Comparison of ENCODE assay signal across 18 cellular contexts in the genomic region with DNA sequence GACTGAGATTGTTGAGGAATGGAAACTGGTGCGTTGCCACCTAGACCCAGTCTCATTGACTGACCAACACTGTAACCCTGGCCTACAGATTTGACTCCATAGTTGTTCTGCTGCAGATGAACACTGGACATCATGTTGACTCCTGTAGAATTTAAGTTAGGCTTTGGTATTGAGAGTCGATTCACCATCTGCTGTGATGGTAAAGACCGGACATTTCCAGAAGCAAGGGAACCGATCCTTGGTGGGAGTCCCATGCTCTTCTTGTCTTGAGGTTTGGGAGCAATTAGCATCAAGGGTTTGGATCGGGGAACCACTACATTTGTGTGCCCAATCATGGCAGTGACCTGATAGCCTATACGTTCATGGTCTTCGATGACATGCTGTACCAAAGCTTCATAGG. TPM values are rescaled to one million over a fixed set of nuclear protein-coding genes. Genes with fewer than 3 reads are reported as not detected.
DNase-seq lines count a peak whose midpoint lies in the region; ATAC-seq and TF ChIP-seq lines count a peak whose summit lies in the region.
"Had no signal": no experiment of that assay in that cellular context is flagged by ENCODE, and none has a peak within 500 bp of the region (broad histone marks: within the 10 kb centered on the region; RNA-seq: fewer than 3 reads in every experiment).

No MANE protein-coding gene starts in this region.

- H3K9me3 ChIP-seq in endodermal cell (ENCODE audit: control insufficient read depth, low read length) (no peaks in the 10 kb centered on the region), ascending aorta (no peaks in the 10 kb centered on the region), OCI-LY7 (ENCODE audit: low read length) (no peaks in the 10 kb centered on the region)
- no peaks in the 10 kb centered on the region for H3K9me3 ChIP-seq in CD4-positive, alpha-beta T cell (ENCODE audit: control insufficient read depth, low read length)
- H3K9me3 ChIP-seq: SJSA1 had no signal

- 94 to 97% methylated on average over 5 to 7 of the region's 7 CpGs for WGBS in endodermal cell (ENCODE audit: insufficient coverage in 1 of 2, insufficient read length in 1 of 2), 2 experiments

- no peak for DNase-seq in activated CD4-positive, alpha-beta T cell treated with anti-CD3 and anti-CD28 coated beads for 36 hours
- no peak for DNase-seq in activated CD4-positive, alpha-beta T cell treated with anti-CD3 and anti-CD28 coated beads, Interleukin-2, amount 50 U/mL, for 4 hours
- DNase-seq in Calu3, result no peak
- DNase-seq in endodermal cell, result no peak
- no peak for DNase-seq in ascending aorta (ENCODE audit: low spot score in 2 of 2)
- DNase-seq in CD4-positive, alpha-beta T cell, result no peak
- DNase-seq in OCI-LY7 (ENCODE audit: low spot score), result no peak
- DNase-seq: CD8-positive, alpha-beta T cell; GDM1; H7; MV-4-11; NCI-H1417 treated with DMSO at 0.1 percent for 48 hours; NCI-H2029; NCI-H510A treated with DMSO at 0.1 percent for 48 hours; NCI-H82 had no signal

- H3K27me3 ChIP-seq in endodermal cell (ENCODE audit: control insufficient read depth, insufficient read depth, low read length, poor library complexity, severe bottlenecking) (no peaks in the 10 kb centered on the region), ascending aorta (no peaks in the 10 kb centered on the region)
- H3K27me3 ChIP-seq in CD4-positive, alpha-beta T cell (ENCODE audit: control insufficient read depth, insufficient read depth, low read length), result no peaks in the 10 kb centered on the region
- H3K27me3 ChIP-seq: SJSA1 had no signal

- peaks cover 66% of the 10 kb centered on the region for H3K36me3 Mint-ChIP-seq in activated CD4-positive, alpha-beta T cell treated with anti-CD3 and anti-CD28 coated beads for 36 hours (ENCODE audit: low read depth)
- H3K36me3 Mint-ChIP-seq in Calu3 (ENCODE audit: insufficient read depth, unreplicated experiment), result peaks cover 67% of the 10 kb centered on the region
- H3K36me3 Mint-ChIP-seq in endodermal cell (ENCODE audit: low read depth), result peaks cover 88% of the 10 kb centered on the region
- H3K36me3 Mint-ChIP-seq in CD4-positive, alpha-beta T cell (ENCODE audit: low read depth), result peaks cover 88% of the 10 kb centered on the region

- H3K9ac ChIP-seq in endodermal cell (ENCODE audit: extremely low read depth, low read length, poor library complexity, severe bottlenecking), result no peak overlapping the region

- H3K9me3 Mint-ChIP-seq in activated CD4-positive, alpha-beta T cell treated with anti-CD3 and anti-CD28 coated beads for 36 hours (ENCODE audit: low read depth), result no peaks in the 10 kb centered on the region
- no peaks in the 10 kb centered on the region for H3K9me3 Mint-ChIP-seq in Calu3 (ENCODE audit: low read depth, unreplicated experiment)
- no peaks in the 10 kb centered on the region for H3K9me3 Mint-ChIP-seq in endodermal cell
- H3K9me3 Mint-ChIP-seq in CD4-positive, alpha-beta T cell, result no peaks in the 10 kb centered on the region
- H3K9me3 Mint-ChIP-seq: CD8-positive, alpha-beta T cell had no signal

- CTCF ChIA-PET in activated CD4-positive, alpha-beta T cell treated with anti-CD3 and anti-CD28 coated beads for 36 hours (lab: Charles Lee), result no interaction called here
- CTCF ChIA-PET in Calu3 (lab: Charles Lee), result no interaction called here
- CTCF ChIA-PET in CD4-positive, alpha-beta T cell (lab: Charles Lee), result interaction anchor here (1.5 kb wide), 1 partner anchor 36 kb away, joined by 3 read pairs; no protein-coding TSS in a partner anchor
- CTCF ChIA-PET in OCI-LY7 (lab: Charles Lee; ENCODE audit: unreplicated experiment), result no interaction called here

- BruUV-seq in Calu3 (replicated peaks; lab: Mats Ljungman, UMichigan), result no TSS peak
- BruUV-seq in OCI-LY7 (replicated peaks; lab: Mats Ljungman, UMichigan), result no TSS peak

- peak overlapping the region; percentile 44 for H3K27ac Mint-ChIP-seq in activated CD4-positive, alpha-beta T cell treated with anti-CD3 and anti-CD28 coated beads for 36 hours
- H3K27ac Mint-ChIP-seq in Calu3 (ENCODE audit: unreplicated experiment) (peak overlapping the region; percentile 10), endodermal cell (peak overlapping the region; percentile 35)
- H3K27ac Mint-ChIP-seq in CD4-positive, alpha-beta T cell, result no peak overlapping the region

- H3K4me1 Mint-ChIP-seq in activated CD4-positive, alpha-beta T cell treated with anti-CD3 and anti-CD28 coated beads for 36 hours, result peaks cover 38% of the 10 kb centered on the region
- H3K4me1 Mint-ChIP-seq in Calu3 (ENCODE audit: low read depth, unreplicated experiment), result peaks cover 26% of the 10 kb centered on the region
- H3K4me1 Mint-ChIP-seq in endodermal cell, result peaks cover 8% of the 10 kb centered on the region
- H3K4me1 Mint-ChIP-seq in CD4-positive, alpha-beta T cell (ENCODE audit: low read depth), result no peaks in the 10 kb centered on the region

- TF ChIP-seq CTCF in Calu3 (IDR thresholded peaks at IDR 0.05; ENCODE audit: unreplicated experiment) (no peak), VCaP (conservative IDR thresholded peaks at IDR 0.05) (no peak), endodermal cell (conservative IDR thresholded peaks at IDR 0.05) (no peak), ascending aorta (IDR thresholded peaks at IDR 0.05) (no peak), OCI-LY7 (conservative IDR thresholded peaks at IDR 0.05; ENCODE audit: low read length) (no peak)
- no peak for TF ChIP-seq CTCF in CD4-positive, alpha-beta T cell (IDR thresholded peaks at IDR 0.05)

- POLR2A ChIA-PET in activated CD4-positive, alpha-beta T cell treated with anti-CD3 and anti-CD28 coated beads for 36 hours (lab: Charles Lee), result no interaction called here
- POLR2A ChIA-PET in CD4-positive, alpha-beta T cell (lab: Charles Lee), result no interaction called here
- POLR2A ChIA-PET in OCI-LY7 (lab: Charles Lee), result no interaction called here

- H3K27me3 Mint-ChIP-seq in activated CD4-positive, alpha-beta T cell treated with anti-CD3 and anti-CD28 coated beads for 36 hours, result no peaks in the 10 kb centered on the region
- H3K27me3 Mint-ChIP-seq in Calu3 (ENCODE audit: unreplicated experiment) (no peaks in the 10 kb centered on the region), endodermal cell (ENCODE audit: insufficient read depth) (no peaks in the 10 kb centered on the region)
- no peaks in the 10 kb centered on the region for H3K27me3 Mint-ChIP-seq in CD4-positive, alpha-beta T cell

- peaks cover 99% of the 10 kb centered on the region for H3K36me3 ChIP-seq in endodermal cell (ENCODE audit: control insufficient read depth, insufficient read depth, low read length)
- peaks cover 63 to 80% of the 10 kb centered on the region in 2 donors for H3K36me3 ChIP-seq in ascending aorta
- peaks cover 100% of the 10 kb centered on the region for H3K36me3 ChIP-seq in OCI-LY7 (ENCODE audit: insufficient read depth, low read length)

- no peaks in the 10 kb centered on the region for H3K9me2 ChIP-seq in OCI-LY7 (ENCODE audit: insufficient read depth, low read length)

- H3K4me2 ChIP-seq in OCI-LY7 (ENCODE audit: low read length), result no peak overlapping the region

- ATAC-seq in activated CD4-positive, alpha-beta T cell treated with anti-CD3 and anti-CD28 coated beads for 36 hours, result no peak
- ATAC-seq in CD4-positive, alpha-beta T cell (ENCODE audit: poor library complexity), result no peak
- ATAC-seq: CD8-positive, alpha-beta T cell; GM12878 had no signal

- peaks cover 22% of the 10 kb centered on the region; the same call in 1 of the 2 replicates for H4K20me1 ChIP-seq in OCI-LY7 (ENCODE audit: insufficient read depth, low read length)

- H3K4me1 ChIP-seq in endodermal cell (ENCODE audit: control insufficient read depth, insufficient read depth, low read length), result no peaks in the 10 kb centered on the region
- H3K4me1 ChIP-seq in ascending aorta, result no peaks in the 10 kb centered on the region
- H3K4me1 ChIP-seq in OCI-LY7 (ENCODE audit: insufficient read depth, low read length, poor library complexity, severe bottlenecking), result peaks cover 6% of the 10 kb centered on the region
- H3K4me1 ChIP-seq: SJSA1 had no signal

- no peak overlapping the region for H2AFZ ChIP-seq in OCI-LY7 (ENCODE audit: low read length)

- H3K4me3 Mint-ChIP-seq in activated CD4-positive, alpha-beta T cell treated with anti-CD3 and anti-CD28 coated beads for 36 hours, result no peak overlapping the region
- no peak overlapping the region for H3K4me3 Mint-ChIP-seq in Calu3 (ENCODE audit: low read depth, unreplicated experiment)
- no peak overlapping the region for H3K4me3 Mint-ChIP-seq in endodermal cell
- H3K4me3 Mint-ChIP-seq in CD4-positive, alpha-beta T cell, result no peak overlapping the region
- H3K4me3 Mint-ChIP-seq: CD8-positive, alpha-beta T cell had no signal

- H3K79me2 ChIP-seq in OCI-LY7 (ENCODE audit: insufficient read depth, low read depth, low read length), result peaks cover 26% of the 10 kb centered on the region; the same call in 1 of the 2 replicates

- H3K4me3 ChIP-seq in endodermal cell (ENCODE audit: low read length) (no peak overlapping the region), ascending aorta (no peak overlapping the region), OCI-LY7 (ENCODE audit: low read depth, low read length, poor library complexity, severe bottlenecking) (no peak overlapping the region)
- H3K4me3 ChIP-seq: GM12878, SJSA1 had no signal

- peak overlapping the region; percentile 84; the same call in 1 of the 2 replicates for H3K27ac ChIP-seq in VCaP
- no peak overlapping the region for H3K27ac ChIP-seq in endodermal cell (ENCODE audit: low read depth, low read length)
- H3K27ac ChIP-seq in ascending aorta, result no peak overlapping the region
- H3K27ac ChIP-seq in CD4-positive, alpha-beta T cell (ENCODE audit: low read depth, low read length), result no peak overlapping the region
- H3K27ac ChIP-seq in OCI-LY7 (ENCODE audit: low read depth, low read length, poor library complexity, severe bottlenecking), result no peak overlapping the region
- H3K27ac ChIP-seq: SJSA1 had no signal

- intact Hi-C loops in activated CD4-positive, alpha-beta T cell treated with anti-CD3 and anti-CD28 coated beads for 36 hours (cut with DNase I, micrococcal nuclease), result loop anchor here in 1 of 2 experiments (2.0 kb wide), 1 partner anchor 17 kb away; no protein-coding TSS in a partner anchor
- intact Hi-C loops in Calu3 (cut with micrococcal nuclease; ENCODE audit: unreplicated experiment) (no loop called here), ascending aorta (cut with DNase I) (no loop called here), OCI-LY7 (cut with micrococcal nuclease; ENCODE audit: unreplicated experiment) (no loop called here)
- intact Hi-C loops in CD4-positive, alpha-beta T cell (cut with DNase I, micrococcal nuclease), result loop anchor here in 1 of 2 experiments (10.0 kb wide), 1 partner anchor 59 kb away; no protein-coding TSS in a partner anchor

RNA-seq across cellular contexts. Expression of gene ADNP, which starts 37.6 kb away (rescaled TPM):
- 10 to 100 TPM; 61.0 to 86.1 TPM for total RNA-seq in activated CD4-positive, alpha-beta T cell treated with anti-CD3 and anti-CD28 coated beads for 36 hours
- 91.8 and 103 TPM in 2 replicates for total RNA-seq in Calu3 (2022)
- 100 to 1,000 TPM; 136 to 152 TPM for total RNA-seq in endodermal cell
- 110 TPM for polyA plus RNA-seq in endodermal cell (2013, experiment 1 of 2)
- 102 TPM for polyA plus RNA-seq in endodermal cell (2013, experiment 2 of 2)
- total RNA-seq in ascending aorta, result 22.5 TPM
- total RNA-seq in CD4-positive, alpha-beta T cell, result 10 to 100 TPM; 41.9 to 47.1 TPM
- total RNA-seq in OCI-LY7 (2014; rRNA removed; shearing (Covaris generic)), result 51.5 and 58.6 TPM in 2 replicates
- 94.9 and 105 TPM in 2 replicates for total RNA-seq in OCI-LY7 (2022)
